ENCODE assay signal across 1 cellular context in the genomic region with DNA sequence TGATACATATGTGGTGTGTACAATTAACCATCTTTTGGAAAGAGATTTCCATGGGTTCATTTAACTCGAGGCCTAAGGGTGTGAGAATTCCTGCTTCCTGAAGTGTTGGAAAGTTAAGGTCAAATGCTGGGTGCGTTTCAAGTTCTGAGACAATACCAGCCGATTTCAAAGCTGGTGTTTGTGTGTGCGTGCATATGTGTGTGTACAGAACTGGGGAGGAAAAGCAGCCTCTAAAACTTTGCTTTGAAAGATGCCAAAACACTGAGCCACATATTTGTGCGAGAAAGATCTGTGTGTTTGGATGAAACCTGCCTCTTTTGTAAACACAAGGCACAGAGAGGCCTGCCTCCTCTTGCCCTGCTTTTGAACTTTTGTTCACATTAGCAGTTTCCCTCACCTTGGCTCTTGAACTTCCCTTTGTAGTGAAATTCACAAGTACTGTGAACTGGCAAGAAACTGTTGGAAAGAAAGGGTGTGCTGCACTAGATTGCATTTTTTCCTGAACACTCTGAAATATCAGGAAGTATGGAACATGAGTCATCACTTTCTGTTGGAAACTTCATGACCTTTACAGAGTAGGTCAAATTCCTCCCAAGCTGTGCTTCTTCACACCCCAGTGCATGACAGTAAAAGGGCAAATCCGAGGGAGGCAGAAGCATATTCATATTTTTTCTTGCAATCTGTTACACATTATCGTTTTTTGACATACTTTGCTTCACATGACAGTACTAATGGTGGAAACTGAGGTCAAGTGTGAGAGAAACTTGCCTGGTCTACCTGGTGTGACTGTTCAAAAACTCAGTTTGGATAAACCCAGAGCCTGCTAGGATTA.
TF ChIP-seq lines count a peak whose summit lies in the region.

No MANE protein-coding gene starts in this region.

TF ChIP-seq in HepG2, 621 proteins besides CTCF, POLR2A, EP300 and RAD21 (continued from another document and continues in another):
- TF ChIP-seq SKI (IDR thresholded peaks at IDR 0.05; ENCODE audit: partially characterized antibody) = peak; percentile 100
- TF ChIP-seq, protein P1, sequence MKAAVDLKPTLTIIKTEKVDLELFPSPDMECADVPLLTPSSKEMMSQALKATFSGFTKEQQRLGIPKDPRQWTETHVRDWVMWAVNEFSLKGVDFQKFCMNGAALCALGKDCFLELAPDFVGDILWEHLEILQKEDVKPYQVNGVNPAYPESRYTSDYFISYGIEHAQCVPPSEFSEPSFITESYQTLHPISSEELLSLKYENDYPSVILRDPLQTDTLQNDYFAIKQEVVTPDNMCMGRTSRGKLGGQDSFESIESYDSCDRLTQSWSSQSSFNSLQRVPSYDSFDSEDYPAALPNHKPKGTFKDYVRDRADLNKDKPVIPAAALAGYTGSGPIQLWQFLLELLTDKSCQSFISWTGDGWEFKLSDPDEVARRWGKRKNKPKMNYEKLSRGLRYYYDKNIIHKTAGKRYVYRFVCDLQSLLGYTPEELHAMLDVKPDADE (CRISPR knock-in tag; IDR thresholded peaks at IDR 0.05) = no peak
- TF ChIP-seq ATF7-NPFF (CRISPR knock-in tag; IDR thresholded peaks at IDR 0.05; ENCODE audit: low read depth) = no peak; the same call in 1 of the 2 replicates
- peak; percentile 96 for TF ChIP-seq ZMYM4 (CRISPR knock-in tag; IDR thresholded peaks at IDR 0.05)
- TF ChIP-seq ZBTB25 (CRISPR knock-in tag; IDR thresholded peaks at IDR 0.05) = peak; percentile 94
- TF ChIP-seq TCF7L2 (IDR thresholded peaks at IDR 0.05; ENCODE audit: low read depth, low read length) = peak; percentile 89
- TF ChIP-seq ZNF264 (CRISPR knock-in tag; IDR thresholded peaks at IDR 0.05) = peak; percentile 96
- TF ChIP-seq RXRB (CRISPR knock-in tag; IDR thresholded peaks at IDR 0.05; ENCODE audit: borderline replicate concordance) = peak; percentile 99
- peak; percentile 94 for TF ChIP-seq HNF4A (CRISPR knock-in tag; IDR thresholded peaks at IDR 0.05)
- no peak for TF ChIP-seq RNF219 (CRISPR knock-in tag; IDR thresholded peaks at IDR 0.05)
- TF ChIP-seq, protein P2, sequence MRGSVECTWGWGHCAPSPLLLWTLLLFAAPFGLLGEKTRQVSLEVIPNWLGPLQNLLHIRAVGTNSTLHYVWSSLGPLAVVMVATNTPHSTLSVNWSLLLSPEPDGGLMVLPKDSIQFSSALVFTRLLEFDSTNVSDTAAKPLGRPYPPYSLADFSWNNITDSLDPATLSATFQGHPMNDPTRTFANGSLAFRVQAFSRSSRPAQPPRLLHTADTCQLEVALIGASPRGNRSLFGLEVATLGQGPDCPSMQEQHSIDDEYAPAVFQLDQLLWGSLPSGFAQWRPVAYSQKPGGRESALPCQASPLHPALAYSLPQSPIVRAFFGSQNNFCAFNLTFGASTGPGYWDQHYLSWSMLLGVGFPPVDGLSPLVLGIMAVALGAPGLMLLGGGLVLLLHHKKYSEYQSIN (CRISPR knock-in tag; IDR thresholded peaks at IDR 0.05; ENCODE audit: borderline replicate concordance) = no peak
- no peak for TF ChIP-seq BATF2 (CRISPR knock-in tag; IDR thresholded peaks at IDR 0.05)
- TF ChIP-seq, protein P3, sequence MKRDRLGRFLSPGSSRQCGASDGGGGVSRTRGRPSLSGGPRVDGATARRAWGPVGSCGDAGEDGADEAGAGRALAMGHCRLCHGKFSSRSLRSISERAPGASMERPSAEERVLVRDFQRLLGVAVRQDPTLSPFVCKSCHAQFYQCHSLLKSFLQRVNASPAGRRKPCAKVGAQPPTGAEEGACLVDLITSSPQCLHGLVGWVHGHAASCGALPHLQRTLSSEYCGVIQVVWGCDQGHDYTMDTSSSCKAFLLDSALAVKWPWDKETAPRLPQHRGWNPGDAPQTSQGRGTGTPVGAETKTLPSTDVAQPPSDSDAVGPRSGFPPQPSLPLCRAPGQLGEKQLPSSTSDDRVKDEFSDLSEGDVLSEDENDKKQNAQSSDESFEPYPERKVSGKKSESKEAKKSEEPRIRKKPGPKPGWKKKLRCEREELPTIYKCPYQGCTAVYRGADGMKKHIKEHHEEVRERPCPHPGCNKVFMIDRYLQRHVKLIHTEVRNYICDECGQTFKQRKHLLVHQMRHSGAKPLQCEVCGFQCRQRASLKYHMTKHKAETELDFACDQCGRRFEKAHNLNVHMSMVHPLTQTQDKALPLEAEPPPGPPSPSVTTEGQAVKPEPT (CRISPR knock-in tag; IDR thresholded peaks at IDR 0.05; ENCODE audit: low read depth) = no peak
- TF ChIP-seq KDM5B (CRISPR knock-in tag; IDR thresholded peaks at IDR 0.05; ENCODE audit: borderline replicate concordance) = no peak
- no peak for TF ChIP-seq AGO2 (optimal IDR thresholded peaks at IDR 0.05; ENCODE audit: low read depth, low read length)
- no peak for TF ChIP-seq ZNF563 (CRISPR knock-in tag; IDR thresholded peaks at IDR 0.05)
- no peak for TF ChIP-seq ZNF101 (CRISPR knock-in tag; IDR thresholded peaks at IDR 0.05; ENCODE audit: borderline replicate concordance, low read depth)
- no peak for TF ChIP-seq ZNF577 (CRISPR knock-in tag; IDR thresholded peaks at IDR 0.05; ENCODE audit: borderline replicate concordance, low read depth)
- peak; percentile 34; the same call in 1 of the 2 replicates for TF ChIP-seq ZFP91 (CRISPR knock-in tag; IDR thresholded peaks at IDR 0.05; ENCODE audit: borderline replicate concordance)
- no peak for TF ChIP-seq SETDB1 (CRISPR knock-in tag; IDR thresholded peaks at IDR 0.05; ENCODE audit: borderline replicate concordance)
- no peak for TF ChIP-seq ZNF382 (CRISPR knock-in tag; IDR thresholded peaks at IDR 0.05; ENCODE audit: borderline replicate concordance)
- peak; percentile 95 for TF ChIP-seq ZNF567 (CRISPR knock-in tag; IDR thresholded peaks at IDR 0.05; ENCODE audit: borderline replicate concordance)
- TF ChIP-seq, protein P4, sequence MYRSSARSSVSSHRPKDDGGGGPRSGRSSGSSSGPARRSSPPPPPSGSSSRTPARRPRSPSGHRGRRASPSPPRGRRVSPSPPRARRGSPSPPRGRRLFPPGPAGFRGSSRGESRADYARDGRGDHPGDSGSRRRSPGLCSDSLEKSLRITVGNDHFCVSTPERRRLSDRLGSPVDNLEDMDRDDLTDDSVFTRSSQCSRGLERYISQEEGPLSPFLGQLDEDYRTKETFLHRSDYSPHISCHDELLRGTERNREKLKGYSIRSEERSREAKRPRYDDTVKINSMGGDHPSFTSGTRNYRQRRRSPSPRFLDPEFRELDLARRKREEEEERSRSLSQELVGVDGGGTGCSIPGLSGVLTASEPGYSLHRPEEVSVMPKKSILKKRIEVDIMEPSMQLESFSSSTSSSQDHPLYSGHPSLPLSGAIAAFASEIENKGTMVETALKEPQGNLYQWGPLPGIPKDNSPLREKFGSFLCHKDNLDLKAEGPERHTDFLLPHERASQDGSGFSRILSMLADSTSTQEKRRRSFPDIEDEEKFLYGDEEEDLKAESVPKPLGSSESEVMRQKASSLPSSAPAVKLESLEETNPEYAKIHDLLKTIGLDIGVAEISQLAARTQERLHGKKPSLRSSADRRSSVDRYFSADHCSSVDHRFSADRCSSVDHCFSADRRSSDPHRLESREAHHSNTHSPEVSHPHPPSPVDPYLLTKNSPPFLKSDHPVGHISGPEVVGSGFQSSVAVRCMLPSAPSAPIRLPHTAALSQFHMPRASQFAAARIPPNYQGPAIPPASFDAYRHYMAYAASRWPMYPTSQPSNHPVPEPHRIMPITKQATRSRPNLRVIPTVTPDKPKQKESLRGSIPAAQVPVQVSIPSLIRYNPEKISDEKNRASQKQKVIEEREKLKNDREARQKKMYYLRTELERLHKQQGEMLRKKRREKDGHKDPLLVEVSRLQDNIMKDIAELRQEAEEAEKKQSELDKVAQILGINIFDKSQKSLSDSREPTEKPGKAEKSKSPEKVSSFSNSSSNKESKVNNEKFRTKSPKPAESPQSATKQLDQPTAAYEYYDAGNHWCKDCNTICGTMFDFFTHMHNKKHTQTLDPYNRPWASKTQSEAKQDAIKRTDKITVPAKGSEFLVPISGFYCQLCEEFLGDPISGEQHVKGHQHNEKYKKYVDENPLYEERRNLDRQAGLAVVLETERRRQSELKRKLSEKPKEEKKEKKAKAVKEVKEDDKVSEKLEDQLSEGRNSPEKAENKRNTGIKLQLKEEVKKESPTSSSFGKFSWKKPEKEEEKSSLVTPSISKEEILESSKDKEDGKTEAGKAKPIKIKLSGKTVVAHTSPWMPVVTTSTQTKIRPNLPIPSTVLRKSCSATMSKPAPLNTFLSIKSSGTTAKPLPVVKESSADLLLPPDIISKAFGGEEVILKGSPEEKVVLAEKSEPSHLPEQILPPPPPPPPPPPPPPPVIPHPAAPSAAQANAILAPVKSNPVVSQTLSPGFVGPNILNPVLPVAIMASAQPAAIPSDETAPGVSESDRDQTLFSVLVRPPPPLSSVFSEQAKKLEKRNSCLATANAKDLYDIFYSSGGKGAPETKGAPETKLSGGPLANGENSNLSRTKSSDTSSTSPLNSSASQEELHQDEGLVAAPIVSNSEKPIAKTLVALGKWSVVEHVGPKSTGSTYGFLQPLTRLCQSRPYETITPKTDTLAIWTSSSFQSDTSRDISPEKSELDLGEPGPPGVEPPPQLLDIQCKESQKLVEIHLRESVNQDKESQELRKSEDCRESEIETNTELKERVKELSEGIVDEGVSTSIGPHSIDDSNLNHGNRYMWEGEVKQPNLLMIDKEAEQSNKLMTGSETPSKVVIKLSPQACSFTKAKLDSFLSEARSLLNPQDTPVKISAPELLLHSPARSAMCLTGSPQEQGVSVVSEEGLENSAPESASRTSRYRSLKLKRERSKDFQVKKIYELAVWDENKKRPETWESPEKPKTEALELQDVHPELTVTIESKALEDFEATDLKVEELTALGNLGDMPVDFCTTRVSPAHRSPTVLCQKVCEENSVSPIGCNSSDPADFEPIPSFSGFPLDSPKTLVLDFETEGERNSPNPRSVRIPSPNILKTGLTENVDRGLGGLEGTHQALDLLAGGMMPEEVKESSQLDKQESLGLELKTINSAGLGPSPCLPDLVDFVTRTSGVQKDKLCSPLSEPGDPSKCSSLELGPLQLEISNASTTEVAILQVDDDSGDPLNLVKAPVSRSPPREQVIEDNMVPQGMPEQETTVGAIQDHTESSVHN (CRISPR knock-in tag; IDR thresholded peaks at IDR 0.05) = peak; percentile 83; the same call in 1 of the 2 replicates
- TF ChIP-seq SOX13 (IDR thresholded peaks at IDR 0.05) = peak; percentile 93
- TF ChIP-seq SOX13 (CRISPR knock-in tag; conservative IDR thresholded peaks at IDR 0.05 in 1 of 2, IDR thresholded peaks at IDR 0.05 in 1 of 2) = peak in 1 of 2 experiments; percentile 98; a peak in 2 of 4 replicates
- no peak for TF ChIP-seq NPAS2 (CRISPR knock-in tag; IDR thresholded peaks at IDR 0.05; ENCODE audit: borderline replicate concordance)
- no peak for TF ChIP-seq ZFP36 (IDR thresholded peaks at IDR 0.05; ENCODE audit: borderline replicate concordance, low read depth, low read length, partially characterized antibody)
- TF ChIP-seq, protein P5, sequence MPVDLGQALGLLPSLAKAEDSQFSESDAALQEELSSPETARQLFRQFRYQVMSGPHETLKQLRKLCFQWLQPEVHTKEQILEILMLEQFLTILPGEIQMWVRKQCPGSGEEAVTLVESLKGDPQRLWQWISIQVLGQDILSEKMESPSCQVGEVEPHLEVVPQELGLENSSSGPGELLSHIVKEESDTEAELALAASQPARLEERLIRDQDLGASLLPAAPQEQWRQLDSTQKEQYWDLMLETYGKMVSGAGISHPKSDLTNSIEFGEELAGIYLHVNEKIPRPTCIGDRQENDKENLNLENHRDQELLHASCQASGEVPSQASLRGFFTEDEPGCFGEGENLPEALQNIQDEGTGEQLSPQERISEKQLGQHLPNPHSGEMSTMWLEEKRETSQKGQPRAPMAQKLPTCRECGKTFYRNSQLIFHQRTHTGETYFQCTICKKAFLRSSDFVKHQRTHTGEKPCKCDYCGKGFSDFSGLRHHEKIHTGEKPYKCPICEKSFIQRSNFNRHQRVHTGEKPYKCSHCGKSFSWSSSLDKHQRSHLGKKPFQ (CRISPR knock-in tag; IDR thresholded peaks at IDR 0.05; ENCODE audit: insufficient replicate concordance) = peak; percentile 99
- peak; percentile 87 for TF ChIP-seq ZNF747 (CRISPR knock-in tag; IDR thresholded peaks at IDR 0.05; ENCODE audit: borderline replicate concordance)
